In genomic region chr14:103871596-103872480, GRCh38 we compare ENCODE assay signal across 8 cellular contexts. TPM values are rescaled to one million over a fixed set of nuclear protein-coding genes. Genes with fewer than 3 reads are reported as not detected.
DNase-seq lines count a peak whose midpoint lies in the region; ATAC-seq and TF ChIP-seq lines count a peak whose summit lies in the region.

No MANE protein-coding gene starts in this region.

- no peaks in the 10 kb centered on the region for H3K23me2 ChIP-seq in H9 (ENCODE audit: insufficient read length, low read depth, low read length, poor library complexity, severe bottlenecking)

- H3K4me2 ChIP-seq in H9 (ENCODE audit: insufficient read depth, insufficient read length, low read length): peak overlapping the region; percentile 24

- no peak overlapping the region for H2BK5ac ChIP-seq in H9 (ENCODE audit: insufficient read length, low read length)

- H3K9me3 Mint-ChIP-seq in CD4-positive, alpha-beta T cell: no peaks in the 10 kb centered on the region
- H3K9me3 Mint-ChIP-seq in H9 (no peaks in the 10 kb centered on the region; a peak in 1 of 5 replicates), T-cell (peaks cover 0 to 6% (median 0%) of the 10 kb centered on the region in 3 donors)
- H3K9me3 Mint-ChIP-seq in activated naive CD8-positive, alpha-beta T cell treated with anti-CD3 and anti-CD28 coated beads, Interleukin-2, amount 50 U/mL, for 24 hours: no peaks in the 10 kb centered on the region

- H3K4me1 Mint-ChIP-seq in CD4-positive, alpha-beta T cell (ENCODE audit: low read depth): peaks cover 16% of the 10 kb centered on the region
- H3K4me1 Mint-ChIP-seq in H9: peaks cover 12 to 18% of the 10 kb centered on the region in 2 experiments
- peaks cover 13 to 19% (median 14%) of the 10 kb centered on the region in 3 donors for H3K4me1 Mint-ChIP-seq in T-cell
- H3K4me1 Mint-ChIP-seq in activated naive CD8-positive, alpha-beta T cell treated with anti-CD3 and anti-CD28 coated beads, Interleukin-2, amount 50 U/mL, for 24 hours: peaks cover 14% of the 10 kb centered on the region

- CTCF ChIA-PET in CD4-positive, alpha-beta T cell (lab: Charles Lee): interaction anchor here (1.1 to 1.2 kb wide), 2 partner anchors 29 to 206 kb away, joined by 3 to 8 read pairs; no protein-coding TSS in a partner anchor
- CTCF ChIA-PET in T-cell (lab: Charles Lee): no interaction called here

- no peaks in the 10 kb centered on the region for H3K36me3 Mint-ChIP-seq in CD4-positive, alpha-beta T cell (ENCODE audit: low read depth)
- H3K36me3 Mint-ChIP-seq in H9 (ENCODE audit: insufficient read depth in 1 of 3, low read depth in 3 of 3) (no peaks in the 10 kb centered on the region), T-cell (no peaks in the 10 kb centered on the region)
- no peaks in the 10 kb centered on the region for H3K36me3 Mint-ChIP-seq in activated naive CD8-positive, alpha-beta T cell treated with anti-CD3 and anti-CD28 coated beads, Interleukin-2, amount 50 U/mL, for 24 hours (ENCODE audit: low read depth)

- no peaks in the 10 kb centered on the region for H4K20me1 ChIP-seq in H9 (ENCODE audit: control insufficient read depth, insufficient read depth, insufficient read length)

- H4K91ac ChIP-seq in H9 (ENCODE audit: insufficient read length, low read depth, low read length): no peak overlapping the region

- H2BK15ac ChIP-seq in H9 (ENCODE audit: low read depth, low read length): no peak overlapping the region

- H3K4me1 ChIP-seq in H9 (ENCODE audit: insufficient read depth, low read length): no peaks in the 10 kb centered on the region

- H3K27ac Mint-ChIP-seq in CD4-positive, alpha-beta T cell: peak overlapping the region; percentile 84
- peak overlapping the region in 1 of 3 experiments; percentile 62; a peak in 1 of 7 replicates for H3K27ac Mint-ChIP-seq in H9
- peak overlapping the region; percentile 81 to 93 for H3K27ac Mint-ChIP-seq in T-cell
- H3K27ac Mint-ChIP-seq in activated naive CD8-positive, alpha-beta T cell treated with anti-CD3 and anti-CD28 coated beads, Interleukin-2, amount 50 U/mL, for 24 hours: peak overlapping the region; percentile 86

- H2BK120ac ChIP-seq in H9 (ENCODE audit: low read depth, low read length, poor library complexity, severe bottlenecking): no peak overlapping the region

- POLR2A ChIA-PET in CD4-positive, alpha-beta T cell (lab: Charles Lee): no interaction called here
- POLR2A ChIA-PET in T-cell (lab: Charles Lee): no interaction called here

- peak; percentile 82 for ATAC-seq in CD4-positive, alpha-beta T cell (ENCODE audit: poor library complexity)
- peak; percentile 89 to 91 (median 90) for ATAC-seq in T-cell (replicated peaks in 1 of 4)
- ATAC-seq in activated naive CD8-positive, alpha-beta T cell treated with anti-CD3 and anti-CD28 coated beads, Interleukin-2, amount 50 U/mL, for 24 hours: peak; percentile 86

- no peaks in the 10 kb centered on the region for H3K27me3 ChIP-seq in CD4-positive, alpha-beta T cell (ENCODE audit: control insufficient read depth, insufficient read depth, low read length)
- no peaks in the 10 kb centered on the region for H3K27me3 ChIP-seq in H9 (ENCODE audit: insufficient read depth, low read length)

- WGBS in H9 (ENCODE audit: extremely low coverage, insufficient read length, low lambda C conversion rate): no CpG with 5 or more reads among the region's 53 CpGs

- H3K9me3 ChIP-seq in CD4-positive, alpha-beta T cell (ENCODE audit: control insufficient read depth, low read length): no peaks in the 10 kb centered on the region
- no peaks in the 10 kb centered on the region for H3K9me3 ChIP-seq in H9 (ENCODE audit: control insufficient read depth, low read depth, low read length)

- H3K79me2 ChIP-seq in H9 (ENCODE audit: insufficient read depth, low read length): no peaks in the 10 kb centered on the region

- no peak overlapping the region for H3T11ph ChIP-seq in H9 (ENCODE audit: low read length)

- DNase-seq in CD4-positive, alpha-beta T cell: peak; percentile 50 to 79 (median 62)
- DNase-seq in H9: peak; percentile 85
- DNase-seq in T-cell: peak in 33 of 34 experiments; percentile 26 to 80 (median 55)
- peak; percentile 87 for DNase-seq in activated naive CD8-positive, alpha-beta T cell treated with anti-CD3 and anti-CD28 coated beads, Interleukin-2, amount 50 U/mL, for 24 hours
- peak; percentile 70 for DNase-seq in left kidney (ENCODE audit: low read depth, low spot score)
- DNase-seq in stimulated activated CD8-positive, alpha-beta memory T cell treated with anti-CD3 and anti-CD28 coated beads, Interleukin-12 subunit alpha, Interleukin-12 subunit beta, amount 100 ng/mL, for 24 hours (ENCODE audit: extremely low read depth): peak; percentile 39
- no peak for DNase-seq in NCI-H69 (lab: John Stamatoyannopoulos, UW)
- DNase-seq in DMS 273 (lab: John Stamatoyannopoulos, UW; ENCODE audit: unreplicated experiment): no peak

- TF ChIP-seq CTCF in CD4-positive, alpha-beta T cell (IDR thresholded peaks at IDR 0.05): no peak
- no peak for TF ChIP-seq CTCF in H9 (conservative IDR thresholded peaks at IDR 0.05)

- H2AK5ac ChIP-seq in H9 (ENCODE audit: insufficient read length, low read length): no peak overlapping the region

- no peak overlapping the region for H3K56ac ChIP-seq in H9 (ENCODE audit: insufficient read length, low read depth, low read length)

- H3K4ac ChIP-seq in H9 (ENCODE audit: low read depth, low read length): no peak overlapping the region

- H3K27ac ChIP-seq in CD4-positive, alpha-beta T cell (ENCODE audit: low read depth, low read length): no peak overlapping the region
- H3K27ac ChIP-seq in H9 (ENCODE audit: insufficient read length, low read depth, low read length): no peak overlapping the region

- no peak overlapping the region for H2BK20ac ChIP-seq in H9 (ENCODE audit: low read depth, low read length, poor library complexity, severe bottlenecking)

- H2BK12ac ChIP-seq in H9 (ENCODE audit: insufficient read length, low read depth, low read length): no peak overlapping the region

- no peak overlapping the region for H3K18ac ChIP-seq in H9 (ENCODE audit: insufficient read length, low read depth, low read length)

- intact Hi-C loops in CD4-positive, alpha-beta T cell (cut with DNase I, micrococcal nuclease): loop anchor here in 1 of 2 experiments (1.0 to 2.0 kb wide), 2 partner anchors 25 to 49 kb away; partner anchors contain the start of gene PPP1R13B

- H3K23ac ChIP-seq in H9 (ENCODE audit: insufficient read length, low read depth, low read length): no peak overlapping the region

- H4K5ac ChIP-seq in H9 (ENCODE audit: insufficient read length, low read depth, low read length): no peak overlapping the region

- H4K8ac ChIP-seq in H9 (replicated peaks; ENCODE audit: insufficient read length, low read depth, low read length): no peak overlapping the region

- H3K4me3 Mint-ChIP-seq in CD4-positive, alpha-beta T cell: peak overlapping the region; percentile 90
- peak overlapping the region; percentile 50 to 71 for H3K4me3 Mint-ChIP-seq in H9
- peak overlapping the region; percentile 82 to 88 (median 84) for H3K4me3 Mint-ChIP-seq in T-cell
- H3K4me3 Mint-ChIP-seq in activated naive CD8-positive, alpha-beta T cell treated with anti-CD3 and anti-CD28 coated beads, Interleukin-2, amount 50 U/mL, for 24 hours: peak overlapping the region; percentile 84

- no peak overlapping the region for H3K9ac ChIP-seq in H9 (ENCODE audit: extremely low read depth, insufficient read length, low read length)

- no peak overlapping the region for H2AFZ ChIP-seq in H9 (ENCODE audit: low read length)

- peak overlapping the region; percentile 25; the same call in 1 of the 2 replicates for H3K14ac ChIP-seq in H9 (ENCODE audit: insufficient read depth, low read length)

- no peaks in the 10 kb centered on the region for H3K79me1 ChIP-seq in H9 (ENCODE audit: insufficient read depth, low read depth, low read length, poor library complexity, severe bottlenecking)

- H3K27me3 Mint-ChIP-seq in CD4-positive, alpha-beta T cell: no peaks in the 10 kb centered on the region
- H3K27me3 Mint-ChIP-seq in H9 (ENCODE audit: low read depth): peaks cover 3% of the 10 kb centered on the region
- H3K27me3 Mint-ChIP-seq in T-cell: no peaks in the 10 kb centered on the region
- H3K27me3 Mint-ChIP-seq in activated naive CD8-positive, alpha-beta T cell treated with anti-CD3 and anti-CD28 coated beads, Interleukin-2, amount 50 U/mL, for 24 hours: no peaks in the 10 kb centered on the region

RNA-seq across cellular contexts. Expression of gene PPP1R13B, which starts 24.5 kb away (rescaled TPM):
- 10 to 100 TPM; 14.3 to 14.4 TPM for total RNA-seq in CD4-positive, alpha-beta T cell
- total RNA-seq in H9 (2021) (6.0 and 8.5 TPM in 2 replicates), T-cell (10 to 100 TPM; 23.8 to 32.4 (median 29.9) TPM)

RNA-seq across cellular contexts. Expression of gene TDRD9, which starts 56.4 kb away (rescaled TPM):
- under 1 TPM; 0.17 to 0.27 TPM for total RNA-seq in CD4-positive, alpha-beta T cell
- total RNA-seq in H9 (2021): not detected in 2 replicates
- 1 to 10 TPM in 1 of 5 donors, under 1 TPM in 4; 0.43 to 1.3 (median 0.56) TPM for total RNA-seq in T-cell

Comparison
In these comparisons a context has a peak if more than half of its experiments do, and no peak if none do; other contexts are left out.
1. DNase-seq: peak in CD4-positive, alpha-beta T cell (10 of 10), H9 (single experiment), T-cell (33 of 34), activated naive CD8-positive, alpha-beta T cell treated with anti-CD3 and anti-CD28 coated beads, Interleukin-2, amount 50 U/mL, for 24 hours (single experiment), left kidney (single experiment) and stimulated activated CD8-positive, alpha-beta memory T cell treated with anti-CD3 and anti-CD28 coated beads, Interleukin-12 subunit alpha, Interleukin-12 subunit beta, amount 100 ng/mL, for 24 hours (single experiment); none in NCI-H69 (single experiment) and DMS 273 (single experiment).
2. Peak in every context shown above with its lines, with median percentiles within 50 percentile points of each other: ATAC-seq and H3K4me3 Mint-ChIP-seq.